35 cellular contexts compared by ENCODE assay signal in genomic region chr1:88504601-88505000, GRCh38.
"Had no signal": no experiment of that assay in that cellular context is flagged by ENCODE, and none has a peak within 500 bp of the region (broad histone marks: within the 10 kb centered on the region; RNA-seq: fewer than 3 reads in every experiment).

No MANE protein-coding gene starts in this region.

- DNase-seq: Karpas-422, Kasumi-1, MG63, MM.1S, MV-4-11, NCI-H1048, NCI-H1092, NCI-H1092 treated with DMSO at 0.1 percent for 48 hours, NCI-H1105, NCI-H1105 treated with DMSO at 0.1 percent for 48 hours, NCI-H1417, NCI-H1417 treated with DMSO at 0.1 percent for 48 hours, NCI-H1436, NCI-H1436 treated with DMSO at 0.1 percent for 48 hours, NCI-H146, NCI-H1694, NCI-H1694 treated with DMSO at 0.1 percent for 48 hours, NCI-H187, NCI-H187 treated with DMSO at 0.1 percent for 48 hours, NCI-H1930, NCI-H2029, NCI-H2029 treated with DMSO at 0.1 percent for 48 hours, NCI-H2081, NCI-H2081 treated with DMSO at 0.1 percent for 48 hours, NCI-H2107, NCI-H2171, NCI-H2171 treated with DMSO at 0.1 percent for 48 hours, NCI-H2227 treated with DMSO at 0.1 percent for 48 hours, NCI-H226, NCI-H345, NCI-H446, NCI-H446 treated with DMSO at 0.1 percent for 48 hours, NCI-H510A, NCI-H510A treated with DMSO at 0.1 percent for 48 hours had no signal

- H3K36me3 ChIP-seq: MG63 had no signal

- H3K4me3 ChIP-seq: MG63 had no signal

- H3K9ac ChIP-seq: KMS-11 had no signal

- H3K27me3 ChIP-seq: MG63 had no signal

- H3K27ac ChIP-seq: KMS-11 had no signal

- H3K9me3 ChIP-seq: MG63 had no signal

- H3K4me2 ChIP-seq: KMS-11 had no signal
